Comparison of ENCODE assay signal across 9 cellular contexts in genomic region chr17:56908061-56908542, GRCh38. TPM values are rescaled to one million over a fixed set of nuclear protein-coding genes. Genes with fewer than 3 reads are reported as not detected.
A peak's percentile ranks its signal among the peaks of the same experiment; 100 is the strongest.
DNase-seq lines count a peak whose midpoint lies in the region; ATAC-seq and TF ChIP-seq lines count a peak whose summit lies in the region.
"Had no signal": no experiment of that assay in that cellular context is flagged by ENCODE, and none has a peak within 500 bp of the region (broad histone marks: within the 10 kb centered on the region; RNA-seq: fewer than 3 reads in every experiment).

No MANE protein-coding gene starts in this region.

- H3K27me3 ChIP-seq in PC-9 (ENCODE audit: insufficient read depth, low read depth): no peaks in the 10 kb centered on the region

- DNase-seq in DMS53 (lab: John Stamatoyannopoulos, UW) (peak; percentile 7), DMS53 treated with DMSO at 0.1 percent for 48 hours (lab: John Stamatoyannopoulos, UW; ENCODE audit: unreplicated experiment) (no peak), NOMO-1 (lab: John Stamatoyannopoulos, UW; ENCODE audit: unreplicated experiment in 2 of 2) (peak; percentile 65 to 94), ureter (ENCODE audit: low spot score) (no peak), PC-9 (no peak)
- DNase-seq in stimulated activated naive CD8-positive, alpha-beta T cell treated with anti-CD3 and anti-CD28 coated beads, Interleukin-15, amount 100 ng/mL, for 72 hours: peak in 1 of 2 donors; percentile 21

- H3K27ac ChIP-seq in PC-9: no peak overlapping the region
- H3K27ac ChIP-seq: 22Rv1 had no signal

- H3K4me3 Mint-ChIP-seq in dendritic cell treated with granulocyte-macrophage colony-stimulating factor and Interleukin-4, amounts not matched to agents 40 ng/mL and 50 ng/mL, for 4 days: peak overlapping the region; percentile 42
- peak overlapping the region in 1 of 2 donors; percentile 5 for H3K4me3 Mint-ChIP-seq in stimulated activated naive CD8-positive, alpha-beta T cell treated with anti-CD3 and anti-CD28 coated beads, Interleukin-15, amount 100 ng/mL, for 72 hours

- intact Hi-C loops in dendritic cell treated with granulocyte-macrophage colony-stimulating factor and Interleukin-4, amounts not matched to agents 40 ng/mL and 50 ng/mL, for 4 days (cut with micrococcal nuclease): loop anchor here (5.0 kb wide), 1 partner anchor 34 kb away; no protein-coding TSS in a partner anchor
- intact Hi-C loops in PC-9 (cut with micrococcal nuclease; ENCODE audit: unreplicated experiment): no loop called here

- H3F3A ChIP-seq in PC-9 (ENCODE audit: insufficient read depth, low read depth): peaks cover 6% of the 10 kb centered on the region; the same call in 1 of the 2 replicates

- peaks cover 7% of the 10 kb centered on the region for H3K9me3 Mint-ChIP-seq in dendritic cell treated with granulocyte-macrophage colony-stimulating factor and Interleukin-4, amounts not matched to agents 40 ng/mL and 50 ng/mL, for 4 days
- no peaks in the 10 kb centered on the region for H3K9me3 Mint-ChIP-seq in stimulated activated naive CD8-positive, alpha-beta T cell treated with anti-CD3 and anti-CD28 coated beads, Interleukin-15, amount 100 ng/mL, for 72 hours

- peak overlapping the region; percentile 86 for H3K27ac Mint-ChIP-seq in dendritic cell treated with granulocyte-macrophage colony-stimulating factor and Interleukin-4, amounts not matched to agents 40 ng/mL and 50 ng/mL, for 4 days
- no peak overlapping the region for H3K27ac Mint-ChIP-seq in stimulated activated naive CD8-positive, alpha-beta T cell treated with anti-CD3 and anti-CD28 coated beads, Interleukin-15, amount 100 ng/mL, for 72 hours

- H3K36me3 ChIP-seq in PC-9 (ENCODE audit: low read depth): peaks cover 68% of the 10 kb centered on the region

- H2AFZ ChIP-seq in PC-9: no peak overlapping the region

- H3K27me3 Mint-ChIP-seq in dendritic cell treated with granulocyte-macrophage colony-stimulating factor and Interleukin-4, amounts not matched to agents 40 ng/mL and 50 ng/mL, for 4 days: no peaks in the 10 kb centered on the region
- no peaks in the 10 kb centered on the region for H3K27me3 Mint-ChIP-seq in stimulated activated naive CD8-positive, alpha-beta T cell treated with anti-CD3 and anti-CD28 coated beads, Interleukin-15, amount 100 ng/mL, for 72 hours

- peaks cover 54% of the 10 kb centered on the region for H3K79me2 ChIP-seq in PC-9 (ENCODE audit: low read depth)

- H3K4me1 ChIP-seq in PC-9 (replicated peaks; ENCODE audit: insufficient read depth): peaks cover 25% of the 10 kb centered on the region

- H3K4me1 Mint-ChIP-seq in dendritic cell treated with granulocyte-macrophage colony-stimulating factor and Interleukin-4, amounts not matched to agents 40 ng/mL and 50 ng/mL, for 4 days (ENCODE audit: low read depth): peaks cover 68% of the 10 kb centered on the region
- H3K4me1 Mint-ChIP-seq in stimulated activated naive CD8-positive, alpha-beta T cell treated with anti-CD3 and anti-CD28 coated beads, Interleukin-15, amount 100 ng/mL, for 72 hours: peaks cover 56% of the 10 kb centered on the region

- peaks cover 68% of the 10 kb centered on the region for H3K36me3 Mint-ChIP-seq in dendritic cell treated with granulocyte-macrophage colony-stimulating factor and Interleukin-4, amounts not matched to agents 40 ng/mL and 50 ng/mL, for 4 days (ENCODE audit: low read depth)

- BruUV-seq in PC-9 (replicated peaks; lab: Mats Ljungman, UMichigan): no TSS peak

- no peaks in the 10 kb centered on the region for H3K9me2 ChIP-seq in PC-9 (ENCODE audit: insufficient read depth)

- no peak overlapping the region for H3K4me2 ChIP-seq in PC-9

- no peak overlapping the region for H3K4me3 ChIP-seq in PC-9

- no peaks in the 10 kb centered on the region for H3K9me3 ChIP-seq in PC-9 (ENCODE audit: insufficient read depth, low read depth)

- POLR2A ChIA-PET in PC-9 (lab: Charles Lee; ENCODE audit: unreplicated experiment): interaction anchor here (0.6 kb wide), 1 partner anchor 934 kb away, joined by 3 read pairs; no protein-coding TSS in a partner anchor

- peaks cover 16% of the 10 kb centered on the region for H4K20me1 ChIP-seq in PC-9 (ENCODE audit: insufficient read depth)

- CTCF ChIA-PET in PC-9 (lab: Charles Lee): no interaction called here

- ATAC-seq in HG02759 (IDR thresholded peaks at IDR 0.05; ENCODE audit: unreplicated experiment): peak; percentile 92
- peak; percentile 47 for ATAC-seq in stimulated activated naive CD8-positive, alpha-beta T cell treated with anti-CD3 and anti-CD28 coated beads, Interleukin-15, amount 100 ng/mL, for 72 hours

- no peak for TF ChIP-seq CTCF in PC-9 (conservative IDR thresholded peaks at IDR 0.05)

RNA-seq across cellular contexts. Expression of gene TRIM25, which starts 5.7 kb away (rescaled TPM):
- total RNA-seq in ureter (118 TPM), PC-9 (2021) (63.8 and 92.8 TPM in 2 replicates)

RNA-seq across cellular contexts. Expression of gene COIL, which starts 52.7 kb away (rescaled TPM):
- total RNA-seq in ureter: 17.9 TPM
- 14.0 and 19.0 TPM in 2 replicates for total RNA-seq in PC-9 (2021)

Comparison
In these comparisons a context has a peak if more than half of its experiments do, and no peak if none do; other contexts are left out.
1. DNase-seq: peak in DMS53 (single experiment) and NOMO-1 (2 of 2); none in DMS53 treated with DMSO at 0.1 percent for 48 hours (single experiment), ureter (single experiment) and PC-9 (0 of 2).